8 cellular contexts compared by ENCODE assay signal in the genomic region with DNA sequence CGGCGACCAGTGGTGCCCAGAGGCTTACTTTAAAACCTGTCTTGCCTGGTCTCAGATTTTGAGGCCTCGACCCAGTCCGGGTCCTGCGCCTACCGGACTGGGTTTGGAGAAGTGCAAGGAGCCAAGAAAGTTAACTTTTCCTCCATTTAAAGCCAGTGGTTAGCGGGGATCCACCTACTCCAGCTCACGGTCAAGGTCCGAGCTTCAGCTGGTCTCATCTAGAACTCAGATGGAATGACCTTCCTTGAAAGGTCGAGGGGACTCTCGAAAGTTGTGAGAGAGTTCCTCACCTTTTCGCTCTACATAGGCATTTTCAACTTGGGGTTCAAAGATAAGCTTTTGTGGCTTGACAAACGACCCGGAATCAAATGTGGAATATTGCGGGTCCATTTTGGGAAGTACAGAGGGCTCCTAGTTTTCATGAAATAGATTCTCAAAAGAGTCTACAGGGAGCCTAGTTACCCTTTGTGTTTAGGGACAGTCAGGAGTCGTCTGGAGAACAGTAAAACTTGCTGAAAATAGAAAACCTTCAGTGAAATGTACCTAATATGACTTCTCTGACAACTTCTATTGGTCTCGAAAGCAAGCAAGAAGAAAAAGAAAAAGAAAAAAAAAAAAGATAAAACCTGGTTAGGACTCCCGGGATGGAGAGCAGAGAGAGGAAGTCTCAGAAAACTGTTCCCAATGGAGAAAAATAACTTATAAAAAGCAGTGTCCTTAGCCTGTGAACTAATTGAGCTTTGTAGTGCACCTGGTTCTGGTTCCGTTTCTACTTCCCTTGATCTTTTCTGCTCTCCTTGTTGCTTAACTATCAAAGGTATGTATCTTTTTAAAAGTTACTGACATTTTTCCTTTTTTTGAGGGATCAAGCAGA. TPM values are rescaled to one million over a fixed set of nuclear protein-coding genes. Genes with fewer than 3 reads are reported as not detected.
DNase-seq lines count a peak whose midpoint lies in the region; ATAC-seq and TF ChIP-seq lines count a peak whose summit lies in the region.

No MANE protein-coding gene starts in this region.

- H3K9ac ChIP-seq in colonic mucosa (ENCODE audit: low read depth in 2 of 2, low read length in 2 of 2), result peak overlapping the region; percentile 55 to 60

- in situ Hi-C loops in KBM-7 (cut with MboI; ENCODE audit: low pct_unique_long_range_greater_than_20kb, low sequenced_read_pairs), result no loop called here

- intact Hi-C loops in colonic mucosa (cut with DNase I), result loop anchor here (10.0 kb wide), 1 partner anchor 207 kb away; no protein-coding TSS in a partner anchor

- H3K27ac Mint-ChIP-seq in CD4-positive, CD25-positive, alpha-beta regulatory T cell, result peak overlapping the region in 2 of 3 donors; percentile 88 to 95

- H3K4me1 Mint-ChIP-seq in CD4-positive, CD25-positive, alpha-beta regulatory T cell, result peaks cover 4 to 33% (median 17%) of the 10 kb centered on the region in 4 donors

- ATAC-seq in CD4-positive, CD25-positive, alpha-beta regulatory T cell (ENCODE audit: low read depth in 2 of 2), result no peak
- no peak for ATAC-seq in GM21737 (IDR thresholded peaks at IDR 0.05; ENCODE audit: unreplicated experiment)

- no peak for TF ChIP-seq CTCF in colonic mucosa (IDR thresholded peaks at IDR 0.05)

- DNase-seq in CD4-positive, CD25-positive, alpha-beta regulatory T cell, result no peak
- no peak for DNase-seq in Jurkat, Clone E6-1 (ENCODE audit: low read depth, low spot score)
- peak; percentile 24 for DNase-seq in colonic mucosa
- DNase-seq in midbrain (lab: John Stamatoyannopoulos, UW), result peak; percentile 15
- no peak for DNase-seq in KBM-7
- no peak for DNase-seq in A172 (ENCODE audit: low spot score)
- DNase-seq in LoVo (ENCODE audit: low spot score), result no peak

- H3K4me3 Mint-ChIP-seq in CD4-positive, CD25-positive, alpha-beta regulatory T cell, result peak overlapping the region; percentile 93 to 99 (median 96)

- H3K9me3 Mint-ChIP-seq in CD4-positive, CD25-positive, alpha-beta regulatory T cell, result no peaks in the 10 kb centered on the region

- H3K27ac ChIP-seq in CD4-positive, CD25-positive, alpha-beta regulatory T cell (ENCODE audit: insufficient read depth, low read length, poor library complexity, severe bottlenecking), result no peak overlapping the region
- no peak overlapping the region for H3K27ac ChIP-seq in colonic mucosa

- H3K4me1 ChIP-seq in CD4-positive, CD25-positive, alpha-beta regulatory T cell (ENCODE audit: control insufficient read depth, insufficient read depth, low read length, poor library complexity, severe bottlenecking), result peaks cover 24% of the 10 kb centered on the region
- H3K4me1 ChIP-seq in colonic mucosa, result peaks cover 6% of the 10 kb centered on the region

- no peaks in the 10 kb centered on the region for H3K36me3 ChIP-seq in CD4-positive, CD25-positive, alpha-beta regulatory T cell (ENCODE audit: control insufficient read depth, insufficient read depth, low read length)
- no peaks in the 10 kb centered on the region for H3K36me3 ChIP-seq in colonic mucosa

- no peaks in the 10 kb centered on the region for H3K36me3 Mint-ChIP-seq in CD4-positive, CD25-positive, alpha-beta regulatory T cell

- H3K27me3 ChIP-seq in CD4-positive, CD25-positive, alpha-beta regulatory T cell (ENCODE audit: control insufficient read depth, insufficient read depth, low read length), result peaks cover 14% of the 10 kb centered on the region
- peaks cover 11% of the 10 kb centered on the region for H3K27me3 ChIP-seq in colonic mucosa

- H3K4me3 ChIP-seq in CD4-positive, CD25-positive, alpha-beta regulatory T cell (ENCODE audit: low read depth, low read length), result peak overlapping the region; percentile 68
- H3K4me3 ChIP-seq in Jurkat, Clone E6-1 (ENCODE audit: low read length), result peak overlapping the region; percentile 76
- peak overlapping the region; percentile 65 for H3K4me3 ChIP-seq in colonic mucosa

- H3K9me3 ChIP-seq in CD4-positive, CD25-positive, alpha-beta regulatory T cell (ENCODE audit: control insufficient read depth in 2 of 2, low read length in 2 of 2), result no peaks in the 10 kb centered on the region
- H3K9me3 ChIP-seq in colonic mucosa, result no peaks in the 10 kb centered on the region

- H3K27me3 Mint-ChIP-seq in CD4-positive, CD25-positive, alpha-beta regulatory T cell, result peaks cover 45% of the 10 kb centered on the region

RNA-seq across cellular contexts. Expression of a gene that starts 1.4 kb away (rescaled TPM):
- total RNA-seq in CD4-positive, CD25-positive, alpha-beta regulatory T cell, result 1.8 TPM
- polyA plus RNA-seq in CD4-positive, CD25-positive, alpha-beta regulatory T cell, result under 1 TPM; 0.06 to 0.63 (median 0.49) TPM
- 20.8 TPM for polyA plus RNA-seq in Jurkat, Clone E6-1 (2012; ENCODE audit: insufficient read depth, insufficient read length)
- 1 to 10 TPM in 1 of 2 donors, under 1 TPM in 1; 0.35 to 1.3 TPM for total RNA-seq in colonic mucosa
- total RNA-seq in A172 (2014; rRNA removed; shearing (Covaris generic)), result 0.95 and 1.1 TPM in 2 replicates

Comparison
In these comparisons a context has a peak if more than half of its experiments do, and no peak if none do; other contexts are left out.
1. DNase-seq: peak in colonic mucosa (single experiment) and midbrain (single experiment); none in CD4-positive, CD25-positive, alpha-beta regulatory T cell (0 of 3), Jurkat, Clone E6-1 (single experiment), KBM-7 (single experiment), A172 (single experiment) and LoVo (single experiment).
2. Peak in every context shown above with its lines, with median percentiles within 50 percentile points of each other: H3K4me3 ChIP-seq.